ENCODE assay signal across 13 cellular contexts in genomic region chr21:31952828-31953227, GRCh38.
DNase-seq lines count a peak whose midpoint lies in the region; ATAC-seq and TF ChIP-seq lines count a peak whose summit lies in the region.
"Had no signal": no experiment of that assay in that cellular context is flagged by ENCODE, and none has a peak within 500 bp of the region (broad histone marks: within the 10 kb centered on the region; RNA-seq: fewer than 3 reads in every experiment).

No MANE protein-coding gene starts in this region.

- H3K4me3 ChIP-seq in trophoblast cell (ENCODE audit: low read depth, low read length) (no peak overlapping the region), left ventricle myocardium inferior (no peak overlapping the region), gastrocnemius medialis (no peak overlapping the region)
- H3K4me3 ChIP-seq: GM23338 had no signal

- no peak overlapping the region for H3K4ac ChIP-seq in trophoblast cell (ENCODE audit: low read depth, low read length)

- intact Hi-C loops in left ventricle myocardium inferior (cut with micrococcal nuclease) (no loop called here), gastrocnemius medialis (cut with DNase I; ENCODE audit: low total_unique reads) (no loop called here)

- no peaks in the 10 kb centered on the region for H3K27me3 ChIP-seq in trophoblast cell (ENCODE audit: insufficient read depth, low read length)
- peaks cover 10% of the 10 kb centered on the region for H3K27me3 ChIP-seq in left ventricle myocardium inferior (ENCODE audit: low read depth)
- no peaks in the 10 kb centered on the region for H3K27me3 ChIP-seq in gastrocnemius medialis

- no peak overlapping the region for H4K12ac ChIP-seq in trophoblast cell (ENCODE audit: low read depth, low read length)

- no peak overlapping the region for H3K23ac ChIP-seq in trophoblast cell (ENCODE audit: low read length)

- no peak for ATAC-seq in gastrocnemius medialis
- ATAC-seq: GM23338 had no signal

- DNase-seq in SK-MEL-5 (ENCODE audit: low read depth, low spot score) (peak; percentile 6), foreskin melanocyte (peak; percentile 44), trophoblast cell (peak; percentile 51 to 85), kidney tubule cell (ENCODE audit: low spot score) (no peak), left ventricle myocardium inferior (no peak), NCI-H1105 treated with DMSO at 0.1 percent for 48 hours (lab: John Stamatoyannopoulos, UW) (no peak), gastrocnemius medialis (no peak)
- DNase-seq: Caco-2; CD8-positive, alpha-beta memory T cell; DND-41; GDM1; H7 had no signal

- no peak overlapping the region for H3K14ac ChIP-seq in trophoblast cell (ENCODE audit: low read length)

- no peaks in the 10 kb centered on the region for H3K9me3 ChIP-seq in trophoblast cell (ENCODE audit: insufficient read depth, low read depth, low read length)
- no peaks in the 10 kb centered on the region for H3K9me3 ChIP-seq in left ventricle myocardium inferior (replicated peaks)
- no peaks in the 10 kb centered on the region for H3K9me3 ChIP-seq in gastrocnemius medialis
- H3K9me3 ChIP-seq: Caco-2 had no signal

- no peak for TF ChIP-seq POLR2A in gastrocnemius medialis (IDR thresholded peaks at IDR 0.05)

- no peak overlapping the region for H3K27ac ChIP-seq in trophoblast cell (ENCODE audit: low read depth, low read length)
- no peak overlapping the region for H3K27ac ChIP-seq in left ventricle myocardium inferior (replicated peaks)
- H3K27ac ChIP-seq in gastrocnemius medialis, result no peak overlapping the region

- H3K18ac ChIP-seq in trophoblast cell (ENCODE audit: low read length), result no peak overlapping the region

- H4K8ac ChIP-seq in trophoblast cell (ENCODE audit: low read depth, low read length), result no peak overlapping the region

- peaks cover 13 to 18% of the 10 kb centered on the region in 2 experiments for H3K4me1 ChIP-seq in trophoblast cell (ENCODE audit: control insufficient read depth in 1 of 2, insufficient read depth in 2 of 2, low read length in 2 of 2)
- H3K4me1 ChIP-seq in left ventricle myocardium inferior, result no peaks in the 10 kb centered on the region
- no peaks in the 10 kb centered on the region for H3K4me1 ChIP-seq in gastrocnemius medialis
- H3K4me1 ChIP-seq: Caco-2 had no signal

- H2BK12ac ChIP-seq in trophoblast cell (ENCODE audit: low read length), result no peak overlapping the region

- peaks cover 10% of the 10 kb centered on the region for H3K79me1 ChIP-seq in trophoblast cell (ENCODE audit: low read length)

- H4K91ac ChIP-seq in trophoblast cell (ENCODE audit: low read depth, low read length), result no peak overlapping the region

- H2BK120ac ChIP-seq in trophoblast cell (ENCODE audit: insufficient read depth, low read length, poor library complexity), result no peak overlapping the region

- H3K9ac ChIP-seq in trophoblast cell (ENCODE audit: low read length), result no peak overlapping the region

- no peak overlapping the region for H2AFZ ChIP-seq in trophoblast cell (ENCODE audit: insufficient read depth, low read length, poor library complexity)
- H2AFZ ChIP-seq: GM23338 had no signal

- H2BK5ac ChIP-seq in trophoblast cell (ENCODE audit: low read depth, low read length, poor library complexity), result no peak overlapping the region

- H2AK5ac ChIP-seq in trophoblast cell (ENCODE audit: low read length), result no peak overlapping the region

- in situ Hi-C loops in SK-MEL-5 (cut with HindIII; ENCODE audit: low pct_unique_long_range_greater_than_20kb, low sequenced_read_pairs) (no loop called here), gastrocnemius medialis (cut with MboI; ENCODE audit: low sequenced_read_pairs in 4 of 4) (no loop called here)

- no peak overlapping the region for H3K4me2 ChIP-seq in trophoblast cell (ENCODE audit: low read length)
- H3K4me2 ChIP-seq: GM23338 had no signal

- TF ChIP-seq CTCF in left ventricle myocardium inferior (IDR thresholded peaks at IDR 0.05; ENCODE audit: borderline replicate concordance), result no peak
- no peak for TF ChIP-seq CTCF in gastrocnemius medialis (IDR thresholded peaks at IDR 0.05 in 4 of 5, conservative IDR thresholded peaks at IDR 0.05 in 1 of 5)

- H3K36me3 ChIP-seq in trophoblast cell (ENCODE audit: control insufficient read depth in 1 of 2, insufficient read depth in 2 of 2, low read length in 2 of 2) (peaks cover 0 to 3% of the 10 kb centered on the region in 2 experiments), left ventricle myocardium inferior (no peaks in the 10 kb centered on the region), gastrocnemius medialis (no peaks in the 10 kb centered on the region)

- H3K79me2 ChIP-seq in trophoblast cell (ENCODE audit: control insufficient read depth, insufficient read depth, low read length, poor library complexity), result peaks cover 2% of the 10 kb centered on the region

- no CpG with 5 or more reads among the region's 3 CpGs for WGBS in trophoblast cell (ENCODE audit: extremely low coverage, insufficient coverage, insufficient read length)

Comparison
In these comparisons a context has a peak if more than half of its experiments do, and no peak if none do; other contexts are left out.
1. DNase-seq: peak in SK-MEL-5 (single experiment), foreskin melanocyte (single experiment) and trophoblast cell (2 of 2); none in kidney tubule cell (single experiment), left ventricle myocardium inferior (single experiment), NCI-H1105 treated with DMSO at 0.1 percent for 48 hours (single experiment) and gastrocnemius medialis (0 of 2).